In genomic region chr20:20668639-20669038, GRCh38 we compare ENCODE assay signal across 10 cellular contexts. TPM values are rescaled to one million over a fixed set of nuclear protein-coding genes. Genes with fewer than 3 reads are reported as not detected.
A peak's percentile ranks its signal among the peaks of the same experiment; 100 is the strongest.
DNase-seq lines count a peak whose midpoint lies in the region; ATAC-seq and TF ChIP-seq lines count a peak whose summit lies in the region.
"Had no signal": no experiment of that assay in that cellular context is flagged by ENCODE, and none has a peak within 500 bp of the region (broad histone marks: within the 10 kb centered on the region; RNA-seq: fewer than 3 reads in every experiment).

No MANE protein-coding gene starts in this region.

- no peaks in the 10 kb centered on the region for H3K9me3 ChIP-seq in prostate gland

- no peak overlapping the region for H3K4me3 ChIP-seq in prostate gland

- CTCF ChIA-PET in activated CD8-positive, alpha-beta T cell treated with anti-CD3 and anti-CD28 coated beads for 36 hours (lab: Charles Lee), result no interaction called here

- no peaks in the 10 kb centered on the region for H3K4me1 ChIP-seq in prostate gland (replicated peaks)

- H3K27ac Mint-ChIP-seq in activated CD8-positive, alpha-beta T cell treated with anti-CD3 and anti-CD28 coated beads for 36 hours, result no peak overlapping the region

- TF ChIP-seq CTCF in activated CD8-positive, alpha-beta T cell treated with anti-CD3 and anti-CD28 coated beads for 36 hours (IDR thresholded peaks at IDR 0.05), result no peak
- no peak for TF ChIP-seq CTCF in prostate gland (IDR thresholded peaks at IDR 0.05)

- no peaks in the 10 kb centered on the region for H3K36me3 Mint-ChIP-seq in activated CD8-positive, alpha-beta T cell treated with anti-CD3 and anti-CD28 coated beads for 36 hours (ENCODE audit: low read depth)

- intact Hi-C loops in activated CD8-positive, alpha-beta T cell treated with anti-CD3 and anti-CD28 coated beads for 36 hours (cut with micrococcal nuclease), result loop anchor here (5.0 kb wide), 1 partner anchor 159 kb away; no protein-coding TSS in a partner anchor
- intact Hi-C loops in prostate gland (cut with DNase I), result no loop called here

- H3K27me3 ChIP-seq in prostate gland (replicated peaks; ENCODE audit: insufficient read depth), result no peaks in the 10 kb centered on the region

- no peaks in the 10 kb centered on the region for H3K27me3 Mint-ChIP-seq in activated CD8-positive, alpha-beta T cell treated with anti-CD3 and anti-CD28 coated beads for 36 hours

- no peak for TF ChIP-seq POLR2A in prostate gland (IDR thresholded peaks at IDR 0.05)

- H3K36me3 ChIP-seq in prostate gland, result no peaks in the 10 kb centered on the region

- 41% methylated on average over 1 of the region's 1 CpG for WGBS in prostate gland

- DNase-seq in Ammon's horn (ENCODE audit: low spot score) (peak; percentile 62), iPS-NIHi11 (ENCODE audit: low spot score) (no peak), prostate gland (ENCODE audit: low spot score) (no peak), NCI-H774 (lab: John Stamatoyannopoulos, UW) (no peak), DMS153 treated with DMSO at 0.1 percent for 48 hours (lab: John Stamatoyannopoulos, UW; ENCODE audit: unreplicated experiment) (no peak)
- no peak for DNase-seq in activated CD8-positive, alpha-beta T cell treated with anti-CD3 and anti-CD28 coated beads for 36 hours

- no peaks in the 10 kb centered on the region for H3K9me3 Mint-ChIP-seq in activated CD8-positive, alpha-beta T cell treated with anti-CD3 and anti-CD28 coated beads for 36 hours

- H3K4me3 Mint-ChIP-seq in activated CD8-positive, alpha-beta T cell treated with anti-CD3 and anti-CD28 coated beads for 36 hours, result no peak overlapping the region

- H3K4me1 Mint-ChIP-seq in activated CD8-positive, alpha-beta T cell treated with anti-CD3 and anti-CD28 coated beads for 36 hours (ENCODE audit: low read depth), result peaks cover 18% of the 10 kb centered on the region

- POLR2A ChIA-PET in activated CD8-positive, alpha-beta T cell treated with anti-CD3 and anti-CD28 coated beads for 36 hours (lab: Charles Lee), result no interaction called here

- ATAC-seq in GM19372 (IDR thresholded peaks at IDR 0.05; ENCODE audit: low read depth, unreplicated experiment), result peak; percentile 98
- peak; percentile 99 for ATAC-seq in HG03159 (IDR thresholded peaks at IDR 0.05; ENCODE audit: unreplicated experiment)
- ATAC-seq in activated CD8-positive, alpha-beta T cell treated with anti-CD3 and anti-CD28 coated beads for 36 hours, result peak; percentile 24
- ATAC-seq: Panc1 had no signal

- H3K27ac ChIP-seq in prostate gland, result no peak overlapping the region
- H3K27ac ChIP-seq: C4-2B had no signal

RNA-seq across cellular contexts. Expression of gene RALGAPA2, which starts 43.8 kb away (rescaled TPM):
- 10 to 100 TPM; 14.3 to 17.2 TPM for total RNA-seq in activated CD8-positive, alpha-beta T cell treated with anti-CD3 and anti-CD28 coated beads for 36 hours
- total RNA-seq in prostate gland, result 10 to 100 TPM; 36.5 to 53.2 TPM

Comparison
In these comparisons a context has a peak if more than half of its experiments do, and no peak if none do; other contexts are left out.
1. ATAC-seq: peak in every context shown above with its lines; median percentile 99 in HG03159; 98 in GM19372; 24 in activated CD8-positive, alpha-beta T cell treated with anti-CD3 and anti-CD28 coated beads for 36 hours.